ENCODE assay signal across 4 cellular contexts in genomic region chr2:190140474-190140873, GRCh38.
DNase-seq lines count a peak whose midpoint lies in the region; ATAC-seq, FAIRE-seq and TF ChIP-seq lines count a peak whose summit lies in the region.
"Not testable (repeated sequence)": the region's sequence is repeated elsewhere in the genome, so short reads cannot be mapped to it uniquely, and the experiment has no call there.

No MANE protein-coding gene starts in this region.

- not testable (repeated sequence) for DNase-seq in A549 (ENCODE audit: low read depth in 1 of 2, low spot score in 1 of 2); K562 (ENCODE audit: extremely low read depth in 1 of 4, low spot score in 3 of 4); HepG2 (ENCODE audit: low spot score)

- not testable (repeated sequence) for H2AFZ ChIP-seq in K562 (ENCODE audit: low read depth, low read length); HepG2 (ENCODE audit: low read length)

- H3K27ac ChIP-seq in A549; HEK293 (ENCODE audit: extremely low read depth, low read depth, low read length); K562 (ENCODE audit: extremely low read depth, low read depth, low read length); HepG2 (ENCODE audit: extremely low read length, insufficient read depth, low read length): not testable (repeated sequence)

- not testable (repeated sequence) for H3K9me1 ChIP-seq in K562 (ENCODE audit: control insufficient read depth, insufficient read depth, low read length)

- intact Hi-C loops in K562 (cut with micrococcal nuclease); HepG2 (cut with micrococcal nuclease; ENCODE audit: unreplicated experiment): not testable (repeated sequence)

- H3K27me3 ChIP-seq in K562 (ENCODE audit: control insufficient read depth in 2 of 2, insufficient read depth in 2 of 2, low read length in 2 of 2); HepG2 (ENCODE audit: control insufficient read depth in 1 of 2, insufficient read depth in 2 of 2, low read length in 2 of 2): not testable (repeated sequence)

- whole genome bisulfite sequencing in A549 (ENCODE audit: missing lambda C conversion rate): 62% methylated on average over 2 of the region's 2 CpGs
- WGBS in K562 (ENCODE audit: insufficient coverage, low coverage, missing lambda C conversion rate): 42% methylated on average over 2 of the region's 2 CpGs
- 38% methylated on average over 1 of the region's 2 CpGs for WGBS in HepG2 (ENCODE audit: low lambda C conversion rate)

- H3K4me3 ChIP-seq in A549; HEK293 (ENCODE audit: low read depth, low read length); K562; HepG2 (replicated peaks in 1 of 3; ENCODE audit: insufficient read depth in 1 of 3, low read depth in 2 of 3, low read length in 3 of 3): not testable (repeated sequence)

- TF ChIP-seq RAD21 in A549 (conservative IDR thresholded peaks at IDR 0.05 in 1 of 2, IDR thresholded peaks at IDR 0.05 in 1 of 2); K562 (CRISPR knock-in tag; conservative IDR thresholded peaks at IDR 0.05 in 1 of 2, IDR thresholded peaks at IDR 0.05 in 1 of 2); HepG2 (CRISPR knock-in tag; IDR thresholded peaks at IDR 0.05): not testable (repeated sequence)

- not testable (repeated sequence) for FAIRE-seq in A549 (lab: Jason Lieb, UNC); K562 (lab: Jason Lieb, UNC); HepG2 (lab: Jason Lieb, UNC)

- H3K4me1 ChIP-seq in A549 (peaks cover 20% of the 10 kb centered on the region), HepG2 (ENCODE audit: insufficient read depth, low read length) (peaks cover 15% of the 10 kb centered on the region)
- not testable (repeated sequence) for H3K4me1 ChIP-seq in HEK293 (ENCODE audit: control insufficient read depth, insufficient read depth, low read length); K562 (replicated peaks in 1 of 2; ENCODE audit: control insufficient read depth in 2 of 2, insufficient read depth in 2 of 2, low read length in 2 of 2)

- not testable (repeated sequence) for H4K20me1 ChIP-seq in K562 (replicated peaks; ENCODE audit: control insufficient read depth, insufficient read depth, low read length); HepG2 (ENCODE audit: insufficient read depth, low read length)

- TF ChIP-seq CTCF in A549 (IDR thresholded peaks at IDR 0.05); HEK293 (tag by site-specific recombination; IDR thresholded peaks at IDR 0.05); K562 (IDR thresholded peaks at IDR 0.05 in 2 of 3, conservative IDR thresholded peaks at IDR 0.05 in 1 of 3; ENCODE audit: insufficient read depth in 2 of 3, low read depth in 1 of 3, low read length in 3 of 3); HepG2 (CRISPR knock-in tag; IDR thresholded peaks at IDR 0.05): not testable (repeated sequence)

- TF ChIP-seq POLR2A in A549 (IDR thresholded peaks at IDR 0.05; ENCODE audit: low read length); K562 (conservative IDR thresholded peaks at IDR 0.05); HepG2 (IDR thresholded peaks at IDR 0.05; ENCODE audit: insufficient read depth in 1 of 2, low read depth in 2 of 2, low read length in 2 of 2): not testable (repeated sequence)

- not testable (repeated sequence) for H3K9me3 ChIP-seq in A549; HEK293 (ENCODE audit: control insufficient read depth, insufficient read depth, low read depth, low read length); K562 (replicated peaks; ENCODE audit: control insufficient read depth, insufficient read depth, low read depth, low read length)
- peaks cover 50% of the 10 kb centered on the region for H3K9me3 ChIP-seq in HepG2 (ENCODE audit: low read length)

- H3K4me2 ChIP-seq in A549; K562 (ENCODE audit: insufficient read depth, low read length); HepG2 (ENCODE audit: low read depth, low read length): not testable (repeated sequence)

- H3K79me2 ChIP-seq in K562 (ENCODE audit: control insufficient read depth, insufficient read depth, low read length); HepG2 (ENCODE audit: insufficient read depth, low read length): not testable (repeated sequence)

- TF ChIP-seq EP300 in A549 (IDR thresholded peaks at IDR 0.05); K562 (IDR thresholded peaks at IDR 0.05; ENCODE audit: low read length); HepG2 (IDR thresholded peaks at IDR 0.05; ENCODE audit: low read depth in 2 of 2, low read length in 2 of 2); HepG2 (CRISPR knock-in tag; IDR thresholded peaks at IDR 0.05; ENCODE audit: borderline replicate concordance): not testable (repeated sequence)

- not testable (repeated sequence) for H3K9ac ChIP-seq in K562 (ENCODE audit: insufficient read depth in 1 of 2, low read depth in 2 of 2, low read length in 2 of 2); HepG2 (ENCODE audit: insufficient read depth, low read depth, low read length)

- CTCF ChIA-PET in A549 (lab: Yijun Ruan, JAX); HEK293 (lab: Yijun Ruan, JAX); K562 (lab: Yijun Ruan, JAX; ENCODE audit: low intra/inter-chr PET ratio); HepG2 (lab: Yijun Ruan, JAX; ENCODE audit: low intra/inter-chr PET ratio, low total read pairs): not testable (repeated sequence)

- not testable (repeated sequence) for BruUV-seq in K562 (replicated peaks; lab: Mats Ljungman, UMichigan); HepG2 (replicated peaks; lab: Mats Ljungman, UMichigan)

- POLR2A ChIA-PET in A549 (lab: Yijun Ruan, JAX); HEK293 (lab: Yijun Ruan, JAX); HepG2 (lab: Yijun Ruan, JAX): not testable (repeated sequence)
- POLR2A ChIA-PET in K562 (lab: Yijun Ruan, JAX): interaction anchor here (0.8 kb wide), 1 partner anchor 15 kb away, joined by 3 read pairs; no protein-coding TSS in a partner anchor

- ATAC-seq in A549, K562, HepG2: not testable (repeated sequence)

- in situ Hi-C loops in K562 (cut with MboI); HepG2 (cut with HindIII; ENCODE audit: extremely low pct_ligation_motif_present, low pct_unique_long_range_greater_than_20kb): not testable (repeated sequence)

- not testable (repeated sequence) for H3K36me3 ChIP-seq in HEK293 (ENCODE audit: control insufficient read depth in 2 of 2, insufficient read depth in 1 of 2, low read length in 2 of 2); K562 (ENCODE audit: control insufficient read depth, insufficient read depth, low read length); HepG2 (replicated peaks in 1 of 2; ENCODE audit: control insufficient read depth in 1 of 2, insufficient read depth in 2 of 2, low read length in 2 of 2)

TF ChIP-seq in A549, 52 proteins besides CTCF, POLR2A, EP300 and RAD21:
- peak; percentile 97 for TF ChIP-seq ZFP36 (IDR thresholded peaks at IDR 0.05; ENCODE audit: borderline replicate concordance, partially characterized antibody)
TF ChIP-seq in A549: peak in this region for 1; not testable (repeated sequence) for 51.

TF ChIP-seq in HEK293, 187 proteins besides CTCF, POLR2A, EP300 and RAD21:
- TF ChIP-seq ZNF585B (tag by site-specific recombination; IDR thresholded peaks at IDR 0.05): peak; percentile 96
- TF ChIP-seq SETDB1 (IDR thresholded peaks at IDR 0.05; ENCODE audit: insufficient read length, low read length): peak; percentile 80

TF ChIP-seq in K562, 482 proteins besides CTCF, POLR2A, EP300 and RAD21 (continues in another document):
- TF ChIP-seq, protein P1, sequence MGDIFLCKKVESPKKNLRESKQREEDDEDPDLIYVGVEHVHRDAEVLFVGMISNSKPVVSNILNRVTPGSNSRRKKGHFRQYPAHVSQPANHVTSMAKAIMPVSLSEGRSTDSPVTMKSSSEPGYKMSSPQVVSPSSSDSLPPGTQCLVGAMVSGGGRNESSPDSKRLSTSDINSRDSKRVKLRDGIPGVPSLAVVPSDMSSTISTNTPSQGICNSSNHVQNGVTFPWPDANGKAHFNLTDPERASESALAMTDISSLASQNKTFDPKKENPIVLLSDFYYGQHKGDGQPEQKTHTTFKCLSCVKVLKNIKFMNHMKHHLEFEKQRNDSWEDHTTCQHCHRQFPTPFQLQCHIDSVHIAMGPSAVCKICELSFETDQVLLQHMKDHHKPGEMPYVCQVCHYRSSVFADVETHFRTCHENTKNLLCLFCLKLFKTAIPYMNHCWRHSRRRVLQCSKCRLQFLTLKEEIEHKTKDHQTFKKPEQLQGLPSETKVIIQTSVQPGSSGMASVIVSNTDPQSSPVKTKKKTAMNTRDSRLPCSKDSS (IDR thresholded peaks at IDR 0.05; ENCODE audit: low read depth, partially characterized antibody): peak; percentile 54
- peak; percentile 83; the same call in 1 of the 2 replicates for TF ChIP-seq TRIM28 (IDR thresholded peaks at IDR 0.05)

TF ChIP-seq in HepG2, 621 proteins besides CTCF, POLR2A, EP300 and RAD21:
- TF ChIP-seq ZFP36 (IDR thresholded peaks at IDR 0.05; ENCODE audit: borderline replicate concordance, low read depth, low read length, partially characterized antibody): peak; percentile 52
TF ChIP-seq in HepG2: peak in this region for 1; not testable (repeated sequence) for 620.
